1 cellular context compared by ENCODE assay signal in the genomic region with DNA sequence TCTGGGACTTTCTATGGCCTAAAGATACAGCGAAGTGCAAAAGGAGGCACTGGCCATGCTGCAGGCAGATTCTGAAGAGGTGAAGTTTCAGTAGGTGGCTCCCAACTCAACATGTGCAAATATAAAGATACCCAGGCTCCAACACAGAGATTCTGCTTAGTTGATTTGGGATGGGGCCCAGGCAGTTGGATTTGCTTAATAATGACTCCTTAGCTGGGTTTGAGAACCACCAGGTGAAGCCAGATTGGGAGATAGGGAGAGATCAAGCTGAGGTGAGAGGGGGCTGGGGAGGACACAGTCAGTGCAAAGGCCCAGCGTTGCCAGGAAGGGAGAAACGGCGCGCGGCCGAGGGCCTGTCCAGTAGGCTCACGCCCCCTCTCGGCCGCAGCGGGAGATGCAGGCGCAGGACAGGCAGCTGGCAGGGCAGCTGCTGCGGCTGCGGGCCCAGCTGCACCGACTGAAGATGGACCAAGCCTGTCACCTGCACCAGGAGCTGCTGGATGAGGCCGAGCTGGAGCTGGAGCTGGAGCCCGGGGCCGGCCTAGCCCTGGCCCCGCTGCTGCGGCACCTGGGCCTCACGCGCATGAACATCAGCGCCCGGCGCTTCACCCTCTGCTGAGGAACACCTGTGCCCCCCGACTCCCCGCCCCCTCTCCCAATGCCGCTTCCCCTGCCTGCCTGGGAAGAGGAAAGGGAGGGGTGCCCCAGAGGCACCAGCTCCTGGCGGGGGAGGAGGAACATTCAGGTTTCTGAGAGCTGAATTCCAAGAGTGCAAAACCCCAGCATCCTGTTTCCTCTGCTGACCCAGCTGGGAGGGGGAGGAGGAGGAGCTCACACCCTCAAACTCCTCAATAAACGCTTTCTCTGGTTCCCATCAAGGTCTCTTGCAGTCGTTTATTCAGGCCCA.
TF ChIP-seq lines count a peak whose summit lies in the region.

No MANE protein-coding gene starts in this region.

TF ChIP-seq in HepG2, 621 proteins besides CTCF, POLR2A, EP300 and RAD21 (continued from another document and continues in another):
- TF ChIP-seq, protein P1, sequence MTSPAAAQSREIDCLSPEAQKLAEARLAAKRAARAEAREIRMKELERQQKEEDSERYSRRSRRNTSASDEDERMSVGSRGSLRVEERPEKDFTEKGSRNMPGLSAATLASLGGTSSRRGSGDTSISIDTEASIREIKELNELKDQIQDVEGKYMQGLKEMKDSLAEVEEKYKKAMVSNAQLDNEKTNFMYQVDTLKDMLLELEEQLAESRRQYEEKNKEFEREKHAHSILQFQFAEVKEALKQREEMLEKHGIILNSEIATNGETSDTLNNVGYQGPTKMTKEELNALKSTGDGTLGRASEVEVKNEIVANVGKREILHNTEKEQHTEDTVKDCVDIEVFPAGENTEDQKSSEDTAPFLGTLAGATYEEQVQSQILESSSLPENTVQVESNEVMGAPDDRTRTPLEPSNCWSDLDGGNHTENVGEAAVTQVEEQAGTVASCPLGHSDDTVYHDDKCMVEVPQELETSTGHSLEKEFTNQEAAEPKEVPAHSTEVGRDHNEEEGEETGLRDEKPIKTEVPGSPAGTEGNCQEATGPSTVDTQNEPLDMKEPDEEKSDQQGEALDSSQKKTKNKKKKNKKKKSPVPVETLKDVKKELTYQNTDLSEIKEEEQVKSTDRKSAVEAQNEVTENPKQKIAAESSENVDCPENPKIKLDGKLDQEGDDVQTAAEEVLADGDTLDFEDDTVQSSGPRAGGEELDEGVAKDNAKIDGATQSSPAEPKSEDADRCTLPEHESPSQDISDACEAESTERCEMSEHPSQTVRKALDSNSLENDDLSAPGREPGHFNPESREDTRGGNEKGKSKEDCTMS (CRISPR knock-in tag; conservative IDR thresholded peaks at IDR 0.05): no peak
- no peak for TF ChIP-seq NR2C2 (CRISPR knock-in tag; IDR thresholded peaks at IDR 0.05; ENCODE audit: borderline replicate concordance)
- no peak for TF ChIP-seq NFE2L1 (CRISPR knock-in tag; IDR thresholded peaks at IDR 0.05; ENCODE audit: borderline replicate concordance)
- TF ChIP-seq, protein P2, sequence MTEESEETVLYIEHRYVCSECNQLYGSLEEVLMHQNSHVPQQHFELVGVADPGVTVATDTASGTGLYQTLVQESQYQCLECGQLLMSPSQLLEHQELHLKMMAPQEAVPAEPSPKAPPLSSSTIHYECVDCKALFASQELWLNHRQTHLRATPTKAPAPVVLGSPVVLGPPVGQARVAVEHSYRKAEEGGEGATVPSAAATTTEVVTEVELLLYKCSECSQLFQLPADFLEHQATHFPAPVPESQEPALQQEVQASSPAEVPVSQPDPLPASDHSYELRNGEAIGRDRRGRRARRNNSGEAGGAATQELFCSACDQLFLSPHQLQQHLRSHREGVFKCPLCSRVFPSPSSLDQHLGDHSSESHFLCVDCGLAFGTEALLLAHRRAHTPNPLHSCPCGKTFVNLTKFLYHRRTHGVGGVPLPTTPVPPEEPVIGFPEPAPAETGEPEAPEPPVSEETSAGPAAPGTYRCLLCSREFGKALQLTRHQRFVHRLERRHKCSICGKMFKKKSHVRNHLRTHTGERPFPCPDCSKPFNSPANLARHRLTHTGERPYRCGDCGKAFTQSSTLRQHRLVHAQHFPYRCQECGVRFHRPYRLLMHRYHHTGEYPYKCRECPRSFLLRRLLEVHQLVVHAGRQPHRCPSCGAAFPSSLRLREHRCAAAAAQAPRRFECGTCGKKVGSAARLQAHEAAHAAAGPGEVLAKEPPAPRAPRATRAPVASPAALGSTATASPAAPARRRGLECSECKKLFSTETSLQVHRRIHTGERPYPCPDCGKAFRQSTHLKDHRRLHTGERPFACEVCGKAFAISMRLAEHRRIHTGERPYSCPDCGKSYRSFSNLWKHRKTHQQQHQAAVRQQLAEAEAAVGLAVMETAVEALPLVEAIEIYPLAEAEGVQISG (CRISPR knock-in tag; IDR thresholded peaks at IDR 0.05): peak; percentile 69
- TF ChIP-seq FOXC1 (CRISPR knock-in tag; IDR thresholded peaks at IDR 0.05; ENCODE audit: borderline replicate concordance): no peak; the same call in 1 of the 2 replicates
- TF ChIP-seq MTERF4 (CRISPR knock-in tag; IDR thresholded peaks at IDR 0.05): peak; percentile 54; the same call in 1 of the 2 replicates
- 0 out of 2 replicates have a peak, but pooled peaks have one; percentile 56 for TF ChIP-seq REL (CRISPR knock-in tag; conservative IDR thresholded peaks at IDR 0.05)
- no peak for TF ChIP-seq ATM (IDR thresholded peaks at IDR 0.05; ENCODE audit: borderline replicate concordance)
- 0 out of 2 replicates have a peak, but pooled peaks have one; percentile 47 for TF ChIP-seq ZNF749 (CRISPR knock-in tag; IDR thresholded peaks at IDR 0.05; ENCODE audit: borderline replicate concordance)
- TF ChIP-seq, protein P3, sequence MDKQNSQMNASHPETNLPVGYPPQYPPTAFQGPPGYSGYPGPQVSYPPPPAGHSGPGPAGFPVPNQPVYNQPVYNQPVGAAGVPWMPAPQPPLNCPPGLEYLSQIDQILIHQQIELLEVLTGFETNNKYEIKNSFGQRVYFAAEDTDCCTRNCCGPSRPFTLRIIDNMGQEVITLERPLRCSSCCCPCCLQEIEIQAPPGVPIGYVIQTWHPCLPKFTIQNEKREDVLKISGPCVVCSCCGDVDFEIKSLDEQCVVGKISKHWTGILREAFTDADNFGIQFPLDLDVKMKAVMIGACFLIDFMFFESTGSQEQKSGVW (CRISPR knock-in tag; IDR thresholded peaks at IDR 0.05; ENCODE audit: borderline replicate concordance): no peak
- no peak for TF ChIP-seq HNRNPH1 (optimal IDR thresholded peaks at IDR 0.05; ENCODE audit: low read depth, low read length)
- TF ChIP-seq ZNF33A (CRISPR knock-in tag; IDR thresholded peaks at IDR 0.05; ENCODE audit: borderline replicate concordance): no peak
- no peak for TF ChIP-seq PHB2 (IDR thresholded peaks at IDR 0.05; ENCODE audit: partially characterized antibody)
- TF ChIP-seq FOSL2 (CRISPR knock-in tag; IDR thresholded peaks at IDR 0.05): peak; percentile 40; the same call in 1 of the 2 replicates
- no peak for TF ChIP-seq FOXJ3 (CRISPR knock-in tag; IDR thresholded peaks at IDR 0.05; ENCODE audit: borderline replicate concordance)
- no peak for TF ChIP-seq TERF1 (CRISPR knock-in tag; IDR thresholded peaks at IDR 0.05)
- TF ChIP-seq, protein P4, sequence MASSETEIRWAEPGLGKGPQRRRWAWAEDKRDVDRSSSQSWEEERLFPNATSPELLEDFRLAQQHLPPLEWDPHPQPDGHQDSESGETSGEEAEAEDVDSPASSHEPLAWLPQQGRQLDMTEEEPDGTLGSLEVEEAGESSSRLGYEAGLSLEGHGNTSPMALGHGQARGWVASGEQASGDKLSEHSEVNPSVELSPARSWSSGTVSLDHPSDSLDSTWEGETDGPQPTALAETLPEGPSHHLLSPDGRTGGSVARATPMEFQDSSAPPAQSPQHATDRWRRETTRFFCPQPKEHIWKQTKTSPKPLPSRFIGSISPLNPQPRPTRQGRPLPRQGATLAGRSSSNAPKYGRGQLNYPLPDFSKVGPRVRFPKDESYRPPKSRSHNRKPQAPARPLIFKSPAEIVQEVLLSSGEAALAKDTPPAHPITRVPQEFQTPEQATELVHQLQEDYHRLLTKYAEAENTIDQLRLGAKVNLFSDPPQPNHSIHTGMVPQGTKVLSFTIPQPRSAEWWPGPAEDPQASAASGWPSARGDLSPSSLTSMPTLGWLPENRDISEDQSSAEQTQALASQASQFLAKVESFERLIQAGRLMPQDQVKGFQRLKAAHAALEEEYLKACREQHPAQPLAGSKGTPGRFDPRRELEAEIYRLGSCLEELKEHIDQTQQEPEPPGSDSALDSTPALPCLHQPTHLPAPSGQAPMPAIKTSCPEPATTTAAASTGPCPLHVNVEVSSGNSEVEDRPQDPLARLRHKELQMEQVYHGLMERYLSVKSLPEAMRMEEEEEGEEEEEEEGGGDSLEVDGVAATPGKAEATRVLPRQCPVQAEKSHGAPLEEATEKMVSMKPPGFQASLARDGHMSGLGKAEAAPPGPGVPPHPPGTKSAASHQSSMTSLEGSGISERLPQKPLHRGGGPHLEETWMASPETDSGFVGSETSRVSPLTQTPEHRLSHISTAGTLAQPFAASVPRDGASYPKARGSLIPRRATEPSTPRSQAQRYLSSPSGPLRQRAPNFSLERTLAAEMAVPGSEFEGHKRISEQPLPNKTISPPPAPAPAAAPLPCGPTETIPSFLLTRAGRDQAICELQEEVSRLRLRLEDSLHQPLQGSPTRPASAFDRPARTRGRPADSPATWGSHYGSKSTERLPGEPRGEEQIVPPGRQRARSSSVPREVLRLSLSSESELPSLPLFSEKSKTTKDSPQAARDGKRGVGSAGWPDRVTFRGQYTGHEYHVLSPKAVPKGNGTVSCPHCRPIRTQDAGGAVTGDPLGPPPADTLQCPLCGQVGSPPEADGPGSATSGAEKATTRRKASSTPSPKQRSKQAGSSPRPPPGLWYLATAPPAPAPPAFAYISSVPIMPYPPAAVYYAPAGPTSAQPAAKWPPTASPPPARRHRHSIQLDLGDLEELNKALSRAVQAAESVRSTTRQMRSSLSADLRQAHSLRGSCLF (CRISPR knock-in tag; IDR thresholded peaks at IDR 0.05; ENCODE audit: borderline replicate concordance): no peak
- TF ChIP-seq HNRNPK (IDR thresholded peaks at IDR 0.05; ENCODE audit: low read depth, low read length, poor library complexity, severe bottlenecking): peak; percentile 86
- no peak for TF ChIP-seq ZNF704 (CRISPR knock-in tag; IDR thresholded peaks at IDR 0.05; ENCODE audit: borderline replicate concordance)
- TF ChIP-seq ZSCAN21 (CRISPR knock-in tag; IDR thresholded peaks at IDR 0.05; ENCODE audit: borderline replicate concordance): peak; percentile 63; the same call in 1 of the 2 replicates
- TF ChIP-seq, protein P5, sequence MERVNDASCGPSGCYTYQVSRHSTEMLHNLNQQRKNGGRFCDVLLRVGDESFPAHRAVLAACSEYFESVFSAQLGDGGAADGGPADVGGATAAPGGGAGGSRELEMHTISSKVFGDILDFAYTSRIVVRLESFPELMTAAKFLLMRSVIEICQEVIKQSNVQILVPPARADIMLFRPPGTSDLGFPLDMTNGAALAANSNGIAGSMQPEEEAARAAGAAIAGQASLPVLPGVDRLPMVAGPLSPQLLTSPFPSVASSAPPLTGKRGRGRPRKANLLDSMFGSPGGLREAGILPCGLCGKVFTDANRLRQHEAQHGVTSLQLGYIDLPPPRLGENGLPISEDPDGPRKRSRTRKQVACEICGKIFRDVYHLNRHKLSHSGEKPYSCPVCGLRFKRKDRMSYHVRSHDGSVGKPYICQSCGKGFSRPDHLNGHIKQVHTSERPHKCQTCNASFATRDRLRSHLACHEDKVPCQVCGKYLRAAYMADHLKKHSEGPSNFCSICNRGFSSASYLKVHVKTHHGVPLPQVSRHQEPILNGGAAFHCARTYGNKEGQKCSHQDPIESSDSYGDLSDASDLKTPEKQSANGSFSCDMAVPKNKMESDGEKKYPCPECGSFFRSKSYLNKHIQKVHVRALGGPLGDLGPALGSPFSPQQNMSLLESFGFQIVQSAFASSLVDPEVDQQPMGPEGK (CRISPR knock-in tag; IDR thresholded peaks at IDR 0.05): peak; percentile 73
- TF ChIP-seq SNAPC5 (CRISPR knock-in tag; IDR thresholded peaks at IDR 0.05; ENCODE audit: borderline replicate concordance): no peak
- no peak for TF ChIP-seq ZNF30 (CRISPR knock-in tag; IDR thresholded peaks at IDR 0.05)
- no peak for TF ChIP-seq ZNF609 (CRISPR knock-in tag; IDR thresholded peaks at IDR 0.05; ENCODE audit: borderline replicate concordance)
